In the genomic region with DNA sequence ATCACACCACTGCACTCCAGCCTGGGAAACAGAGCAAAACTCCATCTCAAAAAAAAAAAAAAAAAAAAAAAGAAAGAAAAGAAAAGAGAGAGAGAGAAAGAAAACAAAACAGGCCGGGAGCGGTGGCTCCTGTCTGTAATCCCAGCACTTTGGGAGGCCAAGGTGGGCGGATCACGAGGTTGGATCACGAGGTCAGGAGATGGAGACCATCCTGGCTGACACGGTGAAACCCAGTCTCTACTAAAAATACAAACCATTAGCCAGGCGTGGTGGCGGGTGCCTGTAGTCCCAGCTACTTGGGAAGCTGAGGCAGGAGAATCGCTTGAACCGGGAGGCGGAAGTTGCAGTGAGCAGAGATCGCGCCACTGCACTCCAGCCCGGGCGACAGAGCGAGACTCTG, we compare ENCODE assay signal across 13 cellular contexts. TPM values are rescaled to one million over a fixed set of nuclear protein-coding genes. Genes with fewer than 3 reads are reported as not detected.
"Had no signal": no experiment of that assay in that cellular context is flagged by ENCODE, and none has a peak within 500 bp of the region (broad histone marks: within the 10 kb centered on the region; RNA-seq: fewer than 3 reads in every experiment).

No MANE protein-coding gene starts in this region.

RNA-seq across cellular contexts. Expression of gene IGDCC3, which starts 20.7 kb away (rescaled TPM):
- total RNA-seq: activated naive CD4-positive, alpha-beta T cell treated with anti-CD3 and anti-CD28 coated beads for 36 hours; activated naive CD4-positive, alpha-beta T cell treated with anti-CD3 and anti-CD28 coated beads, Interleukin-2, amount 50 U/mL, for 72 hours; activated naive CD8-positive, alpha-beta T cell treated with anti-CD3 and anti-CD28 coated beads for 36 hours; activated naive CD8-positive, alpha-beta T cell treated with anti-CD3 and anti-CD28 coated beads, Interleukin-2, amount 10 ng/mL, durations not matched to agents 7 days and 5 days; activated T-cell treated with anti-CD3 and anti-CD28 coated beads, Interleukin-2, amount 50 U/mL, for 72 hours; activated T-helper 1 cell treated with anti-CD3 and anti-CD28 coated beads, Interleukin-12 subunit alpha, Interleukin-12 subunit beta, Interleukin-2, Interleukin-4 antibody, amounts not matched to agents 30 ng/mL and 10 ng/mL and 1 ng/mL, durations not matched to agents 14 hours and 24 hours and 36 hours; activated T-helper 17 cell treated with anti-CD3 and anti-CD28 coated beads, Interleukin-2, amount 50 U/mL, for 72 hours; activated T-helper 2 cell treated with anti-CD3 and anti-CD28 coated beads, Interferon-gamma antibody, Interleukin-2, Interleukin-4, amounts not matched to agents 10 μg/mL and 5 μg/mL and 100 μg/mL, durations not matched to agents 14 hours and 24 hours and 36 hours; aorta; ascending aorta; body of pancreas; bronchial epithelial cell; cardiac septum had no signal
- polyA plus RNA-seq: aorta had no signal

RNA-seq across cellular contexts. Expression of gene IGDCC4, which starts 24.3 kb away (rescaled TPM):
- polyA plus RNA-seq: aorta had no signal
